Comparison of ENCODE assay signal across 8 cellular contexts in genomic region chr2:28610583-28611201, GRCh38.
A peak's percentile ranks its signal among the peaks of the same experiment; 100 is the strongest.
DNase-seq lines count a peak whose midpoint lies in the region; ATAC-seq, FAIRE-seq and TF ChIP-seq lines count a peak whose summit lies in the region.

No MANE protein-coding gene starts in this region.

- H3K27ac Mint-ChIP-seq in activated naive CD4-positive, alpha-beta T cell treated with anti-CD3 and anti-CD28 coated beads for 36 hours: peak overlapping the region; percentile 46

- no peak overlapping the region for H3K4me2 ChIP-seq in HepG2 (ENCODE audit: low read depth, low read length)

- TF ChIP-seq EP300 in HepG2 (IDR thresholded peaks at IDR 0.05; ENCODE audit: low read depth in 2 of 2, low read length in 2 of 2): no peak
- TF ChIP-seq EP300 in HepG2 (CRISPR knock-in tag; IDR thresholded peaks at IDR 0.05; ENCODE audit: borderline replicate concordance): no peak

- H2AFZ ChIP-seq in HepG2 (ENCODE audit: low read length): no peak overlapping the region

- no peaks in the 10 kb centered on the region for H4K20me1 ChIP-seq in HepG2 (ENCODE audit: insufficient read depth, low read length)

- intact Hi-C loops in activated naive CD4-positive, alpha-beta T cell treated with anti-CD3 and anti-CD28 coated beads for 36 hours (cut with micrococcal nuclease): loop anchor here (2.0 kb wide), 1 partner anchor 14 kb away; no protein-coding TSS in a partner anchor
- intact Hi-C loops in HepG2 (cut with micrococcal nuclease; ENCODE audit: unreplicated experiment): no loop called here

- no peak overlapping the region for H3K4me3 Mint-ChIP-seq in activated naive CD4-positive, alpha-beta T cell treated with anti-CD3 and anti-CD28 coated beads for 36 hours

- peak; percentile 99 for DNase-seq in ACHN
- DNase-seq in activated naive CD4-positive, alpha-beta T cell treated with anti-CD3 and anti-CD28 coated beads for 36 hours: peak; percentile 70
- peak; percentile 36 for DNase-seq in HepG2 (ENCODE audit: low spot score)
- no peak for DNase-seq in AML-193 (lab: John Stamatoyannopoulos, UW)
- no peak for DNase-seq in cortex of kidney (lab: John Stamatoyannopoulos, UW)
- DNase-seq in NCI-H1048 (lab: John Stamatoyannopoulos, UW): no peak

- WGBS in HepG2 (ENCODE audit: low lambda C conversion rate): 28% methylated on average over 8 of the region's 8 CpGs

- no peaks in the 10 kb centered on the region for H3K9me3 ChIP-seq in HepG2 (ENCODE audit: low read length)

- H3K27ac ChIP-seq in HepG2 (ENCODE audit: extremely low read length, insufficient read depth, low read length): no peak overlapping the region

- TF ChIP-seq CTCF in HepG2 (CRISPR knock-in tag; IDR thresholded peaks at IDR 0.05): no peak

- H3K36me3 Mint-ChIP-seq in activated naive CD4-positive, alpha-beta T cell treated with anti-CD3 and anti-CD28 coated beads for 36 hours (ENCODE audit: low read depth): no peaks in the 10 kb centered on the region

- H3K9ac ChIP-seq in HepG2 (ENCODE audit: insufficient read depth, low read depth, low read length): no peak overlapping the region

- CTCF ChIA-PET in activated naive CD4-positive, alpha-beta T cell treated with anti-CD3 and anti-CD28 coated beads for 36 hours (lab: Charles Lee): interaction anchor here (1.2 to 4.2 kb wide), 2 partner anchors 9 to 16 kb away, joined by 4 to 24 read pairs; no protein-coding TSS in a partner anchor
- CTCF ChIA-PET in HepG2 (lab: Yijun Ruan, JAX; ENCODE audit: low intra/inter-chr PET ratio, low total read pairs): no interaction called here

- TF ChIP-seq RAD21 in HepG2 (CRISPR knock-in tag; IDR thresholded peaks at IDR 0.05): no peak

- peaks cover 25% of the 10 kb centered on the region for H3K4me1 Mint-ChIP-seq in activated naive CD4-positive, alpha-beta T cell treated with anti-CD3 and anti-CD28 coated beads for 36 hours (ENCODE audit: low read depth)

- in situ Hi-C loops in ACHN (cut with HindIII; ENCODE audit: low pct_ligation_motif_present, low pct_unique_long_range_greater_than_20kb, low sequenced_read_pairs): no loop called here
- in situ Hi-C loops in HepG2 (cut with HindIII; ENCODE audit: extremely low pct_ligation_motif_present, low pct_unique_long_range_greater_than_20kb): no loop called here

- no peak overlapping the region for H3K4me3 ChIP-seq in HepG2 (replicated peaks in 1 of 3; ENCODE audit: insufficient read depth in 1 of 3, low read depth in 2 of 3, low read length in 3 of 3)

- no peak for FAIRE-seq in HepG2 (lab: Jason Lieb, UNC)

- no TSS peak for BruUV-seq in HepG2 (replicated peaks; lab: Mats Ljungman, UMichigan)

- H3K79me2 ChIP-seq in HepG2 (ENCODE audit: insufficient read depth, low read length): no peaks in the 10 kb centered on the region

- TF ChIP-seq POLR2A in HepG2 (IDR thresholded peaks at IDR 0.05; ENCODE audit: insufficient read depth in 1 of 2, low read depth in 2 of 2, low read length in 2 of 2): no peak

- no peaks in the 10 kb centered on the region for H3K36me3 ChIP-seq in HepG2 (replicated peaks in 1 of 2; ENCODE audit: control insufficient read depth in 1 of 2, insufficient read depth in 2 of 2, low read length in 2 of 2)

- peaks cover 0 to 42% of the 10 kb centered on the region in 2 experiments; a peak in 4 of 5 replicates for H3K27me3 ChIP-seq in HepG2 (ENCODE audit: control insufficient read depth in 1 of 2, insufficient read depth in 2 of 2, low read length in 2 of 2)

- H3K4me1 ChIP-seq in HepG2 (ENCODE audit: insufficient read depth, low read length): peaks cover 28% of the 10 kb centered on the region

- no peaks in the 10 kb centered on the region for H3K9me3 Mint-ChIP-seq in activated naive CD4-positive, alpha-beta T cell treated with anti-CD3 and anti-CD28 coated beads for 36 hours

- H3K27me3 Mint-ChIP-seq in activated naive CD4-positive, alpha-beta T cell treated with anti-CD3 and anti-CD28 coated beads for 36 hours (ENCODE audit: low read depth): no peaks in the 10 kb centered on the region

- POLR2A ChIA-PET in HepG2 (lab: Yijun Ruan, JAX): no interaction called here

- ATAC-seq in HG02973 (IDR thresholded peaks at IDR 0.05; ENCODE audit: unreplicated experiment) (peak; percentile 63), HepG2 (peak; percentile 58; the same call in 2 of the 3 replicates), GM19324 (IDR thresholded peaks at IDR 0.05; ENCODE audit: low FRiP score, unreplicated experiment) (no peak)

TF ChIP-seq in HepG2, 621 proteins besides CTCF, POLR2A, EP300 and RAD21 (continues in another document):
- TF ChIP-seq GMEB1 (CRISPR knock-in tag; IDR thresholded peaks at IDR 0.05; ENCODE audit: borderline replicate concordance) (no peak), HNRNPK (IDR thresholded peaks at IDR 0.05; ENCODE audit: low read depth, low read length, poor library complexity, severe bottlenecking) (no peak), FOSL2 (CRISPR knock-in tag; IDR thresholded peaks at IDR 0.05) (peak; percentile 83), CREB1 (IDR thresholded peaks at IDR 0.05) (peak; percentile 18; the same call in 1 of the 2 replicates), CREB1 (CRISPR knock-in tag; IDR thresholded peaks at IDR 0.05) (no peak), ZNF770 (CRISPR knock-in tag; IDR thresholded peaks at IDR 0.05) (no peak), ZZZ3 (CRISPR knock-in tag; IDR thresholded peaks at IDR 0.05; ENCODE audit: borderline replicate concordance) (no peak), RXRA (CRISPR knock-in tag; IDR thresholded peaks at IDR 0.05) (no peak), FOSL1 (CRISPR knock-in tag; IDR thresholded peaks at IDR 0.05; ENCODE audit: borderline replicate concordance) (0 out of 2 replicates have a peak, but pooled peaks have one; percentile 22), ZMYM3 (CRISPR knock-in tag; IDR thresholded peaks at IDR 0.05) (no peak), ZNF383 (CRISPR knock-in tag; IDR thresholded peaks at IDR 0.05; ENCODE audit: borderline replicate concordance) (no peak), ZNF710 (CRISPR knock-in tag; IDR thresholded peaks at IDR 0.05; ENCODE audit: borderline replicate concordance) (no peak), E2F5 (CRISPR knock-in tag; conservative IDR thresholded peaks at IDR 0.05) (no peak)

Comparison
In these comparisons a context has a peak if more than half of its experiments do, and no peak if none do; other contexts are left out.
1. DNase-seq: peak in ACHN (single experiment), activated naive CD4-positive, alpha-beta T cell treated with anti-CD3 and anti-CD28 coated beads for 36 hours (single experiment) and HepG2 (single experiment); none in AML-193 (0 of 2), cortex of kidney (single experiment) and NCI-H1048 (single experiment).